In the genomic region with DNA sequence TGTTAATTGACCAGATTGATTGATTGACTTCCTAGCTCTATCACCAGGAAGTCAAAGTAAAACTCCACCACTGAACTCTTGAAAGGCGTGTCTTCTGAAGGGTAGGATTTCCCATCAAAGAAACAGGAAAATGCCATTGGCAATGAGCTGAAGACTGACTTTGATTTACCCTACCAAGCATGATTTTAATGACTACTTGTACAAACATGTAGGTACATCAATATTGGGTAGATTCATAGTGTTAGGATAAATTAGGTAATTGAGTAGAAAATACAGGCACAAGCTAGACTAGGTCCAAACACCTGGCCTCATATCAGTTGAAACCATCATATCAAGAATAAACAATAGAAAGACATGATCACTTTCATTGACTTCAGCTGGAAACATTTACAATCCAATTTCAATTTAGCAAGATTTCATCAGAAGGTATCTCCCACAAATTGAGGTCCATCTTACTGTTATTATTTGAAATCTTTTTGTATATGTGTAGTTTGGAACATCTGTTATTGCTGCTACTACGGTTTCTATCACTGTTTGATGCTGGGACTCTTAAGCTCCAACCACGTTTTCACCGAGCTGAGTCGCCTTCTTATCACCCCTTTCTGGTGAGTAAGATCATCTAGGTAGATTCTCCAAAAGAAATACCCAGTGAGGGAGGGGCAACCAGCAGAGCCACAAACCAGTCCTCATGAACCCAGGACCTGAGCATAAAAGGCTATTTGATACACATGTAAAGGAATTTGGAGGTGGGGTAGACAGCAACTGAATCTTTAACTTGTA, we compare ENCODE assay signal across 20 cellular contexts. TPM values are rescaled to one million over a fixed set of nuclear protein-coding genes. Genes with fewer than 3 reads are reported as not detected.
DNase-seq lines count a peak whose midpoint lies in the region; ATAC-seq and TF ChIP-seq lines count a peak whose summit lies in the region.
"Had no signal": no experiment of that assay in that cellular context is flagged by ENCODE, and none has a peak within 500 bp of the region (broad histone marks: within the 10 kb centered on the region; RNA-seq: fewer than 3 reads in every experiment).

No MANE protein-coding gene starts in this region.

- H2BK120ac ChIP-seq in mesenchymal stem cell (ENCODE audit: low read depth, low read length): no peak overlapping the region

- H2BK15ac ChIP-seq in mesenchymal stem cell (ENCODE audit: low read depth, poor library complexity, severe bottlenecking): no peak overlapping the region

- no peaks in the 10 kb centered on the region for H3K27me3 ChIP-seq in AG04450 (ENCODE audit: control insufficient read depth, insufficient read depth, low read length)
- no peaks in the 10 kb centered on the region for H3K27me3 ChIP-seq in brain microvascular endothelial cell (replicated peaks)
- H3K27me3 ChIP-seq in mesenchymal stem cell (ENCODE audit: control insufficient read depth in 1 of 2, insufficient read depth in 1 of 2, low read length in 2 of 2): peaks cover 0 to 15% of the 10 kb centered on the region in 2 experiments
- H3K27me3 ChIP-seq: SJSA1 had no signal

- no peak overlapping the region for H3K18ac ChIP-seq in mesenchymal stem cell (ENCODE audit: low read depth in 1 of 2, low read length in 2 of 2)

- no peaks in the 10 kb centered on the region for H3K4me1 ChIP-seq in mesenchymal stem cell (ENCODE audit: control insufficient read depth, insufficient read depth, low read depth, low read length)

- H3K4me2 ChIP-seq in mesenchymal stem cell (ENCODE audit: low read length, poor library complexity, severe bottlenecking): no peak overlapping the region

- no peak for DNase-seq in AG04450 (ENCODE audit: low read depth, low spot score)
- peak; percentile 43 for DNase-seq in brain microvascular endothelial cell
- peak; percentile 3 for DNase-seq in mesenchymal stem cell
- DNase-seq in HuH-7 (ENCODE audit: low spot score): no peak
- DNase-seq in mucosa of gallbladder (ENCODE audit: low spot score): no peak
- DNase-seq: activated effector memory CD4-positive, alpha-beta T cell treated with anti-CD3 and anti-CD28 coated beads, Interleukin-2, amount 50 U/mL, for 16 hours; CD8-positive, alpha-beta T cell; central memory CD4-positive, alpha-beta T cell; mucosa of descending colon; NCI-H1694 treated with DMSO at 0.1 percent for 48 hours; NCI-H82 had no signal

- POLR2A ChIA-PET in AG04450 (lab: Yijun Ruan, JAX): interaction anchor here (1.0 kb wide), 1 partner anchor 86 kb away, joined by 3 read pairs; no protein-coding TSS in a partner anchor

- H3K4me3 ChIP-seq in AG04450 (ENCODE audit: low read depth, low read length) (no peak overlapping the region), brain microvascular endothelial cell (ENCODE audit: low read depth, low read length) (no peak overlapping the region), mesenchymal stem cell (ENCODE audit: insufficient read depth in 1 of 2, low read depth in 1 of 2, low read length in 2 of 2) (no peak overlapping the region)
- H3K4me3 ChIP-seq: mucosa of descending colon, SJSA1, thoracic aorta had no signal

- H3K14ac ChIP-seq in mesenchymal stem cell (ENCODE audit: low read length in 2 of 2): no peak overlapping the region

- in situ Hi-C loops in brain microvascular endothelial cell (cut with HindIII; ENCODE audit: low pct_ligation_motif_present, low sequenced_read_pairs): no loop called here

- no peaks in the 10 kb centered on the region for H3K36me3 ChIP-seq in brain microvascular endothelial cell (replicated peaks)
- no peaks in the 10 kb centered on the region for H3K36me3 ChIP-seq in mesenchymal stem cell (ENCODE audit: control insufficient read depth in 1 of 2, insufficient read depth in 2 of 2, low read depth in 1 of 2, low read length in 2 of 2)
- H3K36me3 ChIP-seq: SJSA1, thoracic aorta had no signal

- H3K79me1 ChIP-seq in mesenchymal stem cell (replicated peaks; ENCODE audit: low read length, poor library complexity, severe bottlenecking): no peaks in the 10 kb centered on the region

- no peak overlapping the region for H2AFZ ChIP-seq in mesenchymal stem cell (ENCODE audit: low read depth, low read length)

- TF ChIP-seq CTCF in AG04450 (IDR thresholded peaks at IDR 0.05; ENCODE audit: low read depth, low read length) (no peak), C4-2B (conservative IDR thresholded peaks at IDR 0.05) (no peak), brain microvascular endothelial cell (IDR thresholded peaks at IDR 0.05; ENCODE audit: low read depth, low read length, missing control alignments) (no peak)

- H2AK5ac ChIP-seq in mesenchymal stem cell (ENCODE audit: low read length, severe bottlenecking): no peak overlapping the region

- no peak overlapping the region for H2BK12ac ChIP-seq in mesenchymal stem cell (ENCODE audit: low read length in 2 of 2)

- no CpG with 5 or more reads among the region's 5 CpGs for WGBS in mesenchymal stem cell

- H3K27ac ChIP-seq in AG04450 (ENCODE audit: low read depth, low read length) (peak overlapping the region; percentile 82), C4-2B (peak overlapping the region; percentile 40; the same call in 1 of the 2 replicates), brain microvascular endothelial cell (peak overlapping the region; percentile 79), mesenchymal stem cell (ENCODE audit: low read length, poor library complexity, severe bottlenecking) (no peak overlapping the region)
- H3K27ac ChIP-seq: SJSA1 had no signal

- no peak overlapping the region for H3K4ac ChIP-seq in mesenchymal stem cell (ENCODE audit: low read depth in 1 of 2, low read length in 2 of 2)

- no peak overlapping the region for H4K8ac ChIP-seq in mesenchymal stem cell (ENCODE audit: low read length)

- H3K9ac ChIP-seq in mesenchymal stem cell (ENCODE audit: low read length): peak overlapping the region; percentile 72

- no peak overlapping the region for H3K23ac ChIP-seq in mesenchymal stem cell (ENCODE audit: low read length in 2 of 2)

- no peak overlapping the region for H2BK5ac ChIP-seq in mesenchymal stem cell (ENCODE audit: low read depth, low read length, poor library complexity, severe bottlenecking)

- H4K91ac ChIP-seq in mesenchymal stem cell (ENCODE audit: low read length): no peak overlapping the region

- H3K9me3 ChIP-seq in AG04450 (ENCODE audit: control insufficient read depth, insufficient read depth, low read length): no peaks in the 10 kb centered on the region
- H3K9me3 ChIP-seq in mesenchymal stem cell (ENCODE audit: control insufficient read depth, low read length): no peaks in the 10 kb centered on the region
- H3K9me3 ChIP-seq: mucosa of descending colon, SJSA1, thoracic aorta had no signal

- ATAC-seq in GM21381 (IDR thresholded peaks at IDR 0.05; ENCODE audit: unreplicated experiment): no peak
- ATAC-seq: CD8-positive, alpha-beta T cell; esophagus mucosa; HCT116; WTC11 had no signal

- CTCF ChIA-PET in AG04450 (lab: Charles Lee): interaction anchor here (1.4 kb wide), 1 partner anchor 426 kb away, joined by 8 read pairs; no protein-coding TSS in a partner anchor

RNA-seq across cellular contexts. Expression of gene ATXN3L, which starts 53.4 kb away (rescaled TPM):
- not detected in 2 replicates for polyA plus RNA-seq in AG04450 (2011; rRNA removed)
- not detected in 2 replicates for polyA minus RNA-seq in AG04450 (2011; rRNA and poly(A)+ RNA removed)
- polyA plus RNA-seq in mesenchymal stem cell (2013, experiment 1 of 2): not detected
- polyA plus RNA-seq in mesenchymal stem cell (2013, experiment 2 of 2): not detected
- total RNA-seq in mucosa of gallbladder: not detected
- total RNA-seq: CD8-positive, alpha-beta T cell; esophagus mucosa; G401; mucosa of descending colon; renal cortical epithelial cell; SJSA1; thoracic aorta; WTC11 had no signal

Comparison
In these comparisons a context has a peak if more than half of its experiments do, and no peak if none do; other contexts are left out.
1. DNase-seq: peak in brain microvascular endothelial cell (single experiment) and mesenchymal stem cell (single experiment); none in AG04450 (single experiment), HuH-7 (single experiment) and mucosa of gallbladder (single experiment).